ENCODE assay signal across 14 cellular contexts in the genomic region with DNA sequence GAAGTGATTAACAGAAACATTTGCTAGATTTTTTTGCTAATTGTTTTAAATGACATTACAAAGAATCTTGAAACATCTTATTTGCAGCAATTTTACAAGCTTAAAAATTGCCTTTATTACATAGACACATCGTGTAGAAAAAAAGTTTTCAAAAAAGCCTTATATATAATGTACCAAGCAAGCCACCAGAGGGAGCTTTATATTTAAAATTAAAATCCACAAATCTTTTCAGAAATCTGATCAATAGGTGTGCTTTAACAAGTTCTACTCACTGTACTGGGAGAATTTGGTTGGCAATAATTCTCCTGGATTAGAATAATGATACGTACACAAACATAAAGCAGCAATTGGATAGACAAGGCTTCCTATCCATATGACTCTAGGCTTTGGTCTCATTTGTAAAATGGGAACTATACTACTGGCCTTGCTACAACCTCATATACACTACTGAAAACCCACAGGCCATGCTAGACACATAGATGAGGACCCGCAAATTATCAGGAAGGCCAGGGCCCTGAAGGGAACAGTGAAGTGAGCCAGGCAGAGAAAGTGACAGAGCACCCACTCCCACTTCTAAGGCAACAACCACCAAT. TPM values are rescaled to one million over a fixed set of nuclear protein-coding genes. Genes with fewer than 3 reads are reported as not detected.
DNase-seq lines count a peak whose midpoint lies in the region; ATAC-seq, FAIRE-seq and TF ChIP-seq lines count a peak whose summit lies in the region.
"Had no signal": no experiment of that assay in that cellular context is flagged by ENCODE, and none has a peak within 500 bp of the region (broad histone marks: within the 10 kb centered on the region; RNA-seq: fewer than 3 reads in every experiment).

No MANE protein-coding gene starts in this region.

- no peak overlapping the region for H2AFZ ChIP-seq in DND-41 (ENCODE audit: low read depth, low read length)

- no peaks in the 10 kb centered on the region for H3K27me3 Mint-ChIP-seq in activated T-helper 1 cell treated with anti-CD3 and anti-CD28 coated beads, Interleukin-12 subunit alpha, Interleukin-12 subunit beta, Interleukin-2, Interleukin-4 antibody, amounts not matched to agents 30 ng/mL and 10 ng/mL and 1 ng/mL, durations not matched to agents 14 hours and 24 hours and 36 hours (ENCODE audit: insufficient read depth)

- TF ChIP-seq CTCF in DND-41 (IDR thresholded peaks at IDR 0.05; ENCODE audit: borderline replicate concordance, extremely low read depth, low read length, poor library complexity, severe bottlenecking) (peak; percentile 39), fibroblast of the aortic adventitia (IDR thresholded peaks at IDR 0.05; ENCODE audit: insufficient read depth, low read length) (peak; percentile 42)

- H3K4me3 ChIP-seq in DND-41 (ENCODE audit: low read depth in 1 of 2, low read length in 2 of 2) (no peak overlapping the region), fibroblast of the aortic adventitia (ENCODE audit: low read depth, low read length) (no peak overlapping the region)
- H3K4me3 ChIP-seq: SJSA1, testis had no signal

- H3K4me3 Mint-ChIP-seq in stimulated activated effector memory CD8-positive, alpha-beta T cell treated with anti-CD3 and anti-CD28 coated beads, Interleukin-12 subunit alpha, Interleukin-12 subunit beta, amount 100 ng/mL, for 72 hours, result no peak overlapping the region
- H3K4me3 Mint-ChIP-seq in activated T-helper 1 cell treated with anti-CD3 and anti-CD28 coated beads, Interleukin-12 subunit alpha, Interleukin-12 subunit beta, Interleukin-2, Interleukin-4 antibody, amounts not matched to agents 30 ng/mL and 10 ng/mL and 1 ng/mL, durations not matched to agents 14 hours and 24 hours and 36 hours, result no peak overlapping the region

- H3K27ac ChIP-seq in DND-41 (ENCODE audit: low read length), result no peak overlapping the region
- H3K27ac ChIP-seq: testis had no signal

- peaks cover 23% of the 10 kb centered on the region; the same call in 1 of the 2 replicates for H4K20me1 ChIP-seq in DND-41 (ENCODE audit: insufficient read depth, low read length)

- no peak overlapping the region for H3K27ac Mint-ChIP-seq in stimulated activated effector memory CD8-positive, alpha-beta T cell treated with anti-CD3 and anti-CD28 coated beads, Interleukin-12 subunit alpha, Interleukin-12 subunit beta, amount 100 ng/mL, for 72 hours
- H3K27ac Mint-ChIP-seq in activated T-helper 1 cell treated with anti-CD3 and anti-CD28 coated beads, Interleukin-12 subunit alpha, Interleukin-12 subunit beta, Interleukin-2, Interleukin-4 antibody, amounts not matched to agents 30 ng/mL and 10 ng/mL and 1 ng/mL, durations not matched to agents 14 hours and 24 hours and 36 hours, result no peak overlapping the region

- no peaks in the 10 kb centered on the region for H3K27me3 ChIP-seq in DND-41 (ENCODE audit: insufficient read depth, low read length, poor library complexity)
- H3K27me3 ChIP-seq: SJSA1, testis had no signal

- H3K79me2 ChIP-seq in DND-41 (ENCODE audit: insufficient read depth, low read length), result peaks cover 85% of the 10 kb centered on the region

- intact Hi-C loops in activated T-helper 1 cell treated with anti-CD3 and anti-CD28 coated beads, Interleukin-12 subunit alpha, Interleukin-12 subunit beta, Interleukin-2, Interleukin-4 antibody, amounts not matched to agents 30 ng/mL and 10 ng/mL and 1 ng/mL, durations not matched to agents 14 hours and 24 hours and 36 hours (cut with micrococcal nuclease), result no loop called here

- H3K4me1 ChIP-seq in DND-41 (ENCODE audit: insufficient read depth, low read length), result peaks cover 31% of the 10 kb centered on the region

- ATAC-seq in DND-41 (ENCODE audit: insufficient read depth, low read depth), result no peak
- ATAC-seq in stimulated activated effector memory CD8-positive, alpha-beta T cell treated with anti-CD3 and anti-CD28 coated beads, Interleukin-12 subunit alpha, Interleukin-12 subunit beta, amount 100 ng/mL, for 72 hours, result no peak

- no peak overlapping the region for H3K4me2 ChIP-seq in DND-41 (ENCODE audit: insufficient read depth, low read length)

- H3K36me3 Mint-ChIP-seq in stimulated activated effector memory CD8-positive, alpha-beta T cell treated with anti-CD3 and anti-CD28 coated beads, Interleukin-12 subunit alpha, Interleukin-12 subunit beta, amount 100 ng/mL, for 72 hours, result peaks cover 100% of the 10 kb centered on the region
- H3K36me3 Mint-ChIP-seq in activated T-helper 1 cell treated with anti-CD3 and anti-CD28 coated beads, Interleukin-12 subunit alpha, Interleukin-12 subunit beta, Interleukin-2, Interleukin-4 antibody, amounts not matched to agents 30 ng/mL and 10 ng/mL and 1 ng/mL, durations not matched to agents 14 hours and 24 hours and 36 hours (ENCODE audit: low read depth), result peaks cover 61% of the 10 kb centered on the region

- H3K9ac ChIP-seq in DND-41 (ENCODE audit: low read depth, low read length), result no peak overlapping the region

- H3K9me3 ChIP-seq in DND-41 (ENCODE audit: insufficient read depth, low read length, severe bottlenecking), result no peaks in the 10 kb centered on the region
- H3K9me3 ChIP-seq: SJSA1, testis had no signal

- FAIRE-seq in A204.1 (lab: Jason Lieb, UNC), result peak; percentile 84
- peak; percentile 57 for FAIRE-seq in RCC 7860 (lab: Jason Lieb, UNC)

- H3K36me3 ChIP-seq in DND-41 (ENCODE audit: insufficient read depth, low read length), result peaks cover 86% of the 10 kb centered on the region

- H3K4me1 Mint-ChIP-seq in stimulated activated effector memory CD8-positive, alpha-beta T cell treated with anti-CD3 and anti-CD28 coated beads, Interleukin-12 subunit alpha, Interleukin-12 subunit beta, amount 100 ng/mL, for 72 hours, result peaks cover 30% of the 10 kb centered on the region
- H3K4me1 Mint-ChIP-seq in activated T-helper 1 cell treated with anti-CD3 and anti-CD28 coated beads, Interleukin-12 subunit alpha, Interleukin-12 subunit beta, Interleukin-2, Interleukin-4 antibody, amounts not matched to agents 30 ng/mL and 10 ng/mL and 1 ng/mL, durations not matched to agents 14 hours and 24 hours and 36 hours (ENCODE audit: low read depth), result peaks cover 33% of the 10 kb centered on the region

- H3K9me3 Mint-ChIP-seq in stimulated activated effector memory CD8-positive, alpha-beta T cell treated with anti-CD3 and anti-CD28 coated beads, Interleukin-12 subunit alpha, Interleukin-12 subunit beta, amount 100 ng/mL, for 72 hours, result no peaks in the 10 kb centered on the region
- peaks cover 1% of the 10 kb centered on the region for H3K9me3 Mint-ChIP-seq in activated T-helper 1 cell treated with anti-CD3 and anti-CD28 coated beads, Interleukin-12 subunit alpha, Interleukin-12 subunit beta, Interleukin-2, Interleukin-4 antibody, amounts not matched to agents 30 ng/mL and 10 ng/mL and 1 ng/mL, durations not matched to agents 14 hours and 24 hours and 36 hours

- DNase-seq in DND-41, result no peak
- DNase-seq in RCC 7860 (ENCODE audit: low spot score), result no peak
- peak; percentile 43 for DNase-seq in fibroblast of the aortic adventitia (ENCODE audit: low read depth)
- no peak for DNase-seq in cerebellar nuclear complex (lab: John Stamatoyannopoulos, UW)
- DNase-seq in stimulated activated effector memory CD8-positive, alpha-beta T cell treated with anti-CD3 and anti-CD28 coated beads, Interleukin-12 subunit alpha, Interleukin-12 subunit beta, amount 100 ng/mL, for 72 hours (ENCODE audit: low spot score in 2 of 2), result no peak
- DNase-seq in activated T-helper 1 cell treated with anti-CD3 and anti-CD28 coated beads, Interleukin-12 subunit alpha, Interleukin-12 subunit beta, Interleukin-2, Interleukin-4 antibody, amounts not matched to agents 30 ng/mL and 10 ng/mL and 1 ng/mL, durations not matched to agents 14 hours and 24 hours and 36 hours (ENCODE audit: low spot score), result no peak
- no peak for DNase-seq in activated naive CD4-positive, alpha-beta T cell treated with Interleukin-2 at 50 U/mL for 16 hours
- DNase-seq: DMS153; HCEC 1CT; NCI-H2029; stimulated activated CD4-positive, alpha-beta T cell treated with anti-CD3 and anti-CD28 coated beads, Interleukin-1b, Interleukin-23, amount 100 ng/mL, for 48 hours; testis had no signal

RNA-seq across cellular contexts. Expression of gene PSMB7, which starts 4.8 kb away (rescaled TPM):
- total RNA-seq in fibroblast of the aortic adventitia (ENCODE audit: low replicate concordance), result 59.2 and 209 TPM in 2 replicates
- total RNA-seq in activated T-helper 1 cell treated with anti-CD3 and anti-CD28 coated beads, Interleukin-12 subunit alpha, Interleukin-12 subunit beta, Interleukin-2, Interleukin-4 antibody, amounts not matched to agents 30 ng/mL and 10 ng/mL and 1 ng/mL, durations not matched to agents 14 hours and 24 hours and 36 hours, result 206 and 220 TPM in 2 replicates

RNA-seq across cellular contexts. Expression of gene ADGRD2, which starts 39.8 kb away (rescaled TPM):
- total RNA-seq in fibroblast of the aortic adventitia (ENCODE audit: low replicate concordance), result not detected in 2 replicates
- total RNA-seq in activated T-helper 1 cell treated with anti-CD3 and anti-CD28 coated beads, Interleukin-12 subunit alpha, Interleukin-12 subunit beta, Interleukin-2, Interleukin-4 antibody, amounts not matched to agents 30 ng/mL and 10 ng/mL and 1 ng/mL, durations not matched to agents 14 hours and 24 hours and 36 hours, result not detected in 2 replicates
- total RNA-seq: SJSA1 had no signal
